Comparison of ENCODE assay signal across 8 cellular contexts in the genomic region with DNA sequence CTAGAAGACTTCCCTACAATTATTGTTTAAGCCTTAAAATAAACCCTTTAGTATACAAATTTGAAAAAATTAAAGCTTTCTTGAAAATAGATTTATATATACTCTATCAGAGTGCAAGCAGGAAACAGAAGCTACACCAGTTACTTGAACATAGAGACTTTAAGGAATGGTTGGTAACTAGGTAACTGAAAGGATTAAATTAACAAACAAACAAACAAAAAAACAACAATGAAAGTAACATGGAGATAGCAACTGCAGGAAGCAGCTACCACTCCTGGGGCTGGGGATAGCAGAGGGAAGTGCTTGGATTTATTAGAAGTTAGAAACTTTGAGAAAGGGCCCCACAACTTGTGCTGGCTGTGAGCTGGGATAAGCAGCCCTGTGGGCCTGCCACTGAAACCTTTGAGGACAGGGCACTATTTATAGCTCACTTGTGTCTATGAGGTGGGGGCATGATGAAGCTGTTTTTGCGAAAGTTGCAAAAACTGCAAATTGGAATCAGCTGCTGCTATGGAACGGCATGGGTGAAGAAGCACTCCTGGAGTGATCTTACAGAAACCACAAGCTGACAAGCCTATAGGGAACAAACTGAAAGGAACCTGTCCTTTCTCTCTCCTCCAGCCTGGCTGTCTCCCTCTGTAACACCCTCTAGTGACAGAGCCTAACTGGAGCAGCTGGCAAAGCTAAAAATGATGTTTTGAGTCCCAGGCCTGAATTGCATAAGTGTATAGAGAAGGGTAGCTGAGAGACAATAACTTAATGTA.
DNase-seq lines count a peak whose midpoint lies in the region; ATAC-seq and TF ChIP-seq lines count a peak whose summit lies in the region.

No MANE protein-coding gene starts in this region.

- peak overlapping the region; percentile 29 for H3K4me3 ChIP-seq in Loucy (ENCODE audit: low read length, poor library complexity, severe bottlenecking)
- H3K4me3 ChIP-seq in upper lobe of left lung = no peak overlapping the region

- TF ChIP-seq CTCF in Loucy (conservative IDR thresholded peaks at IDR 0.05; ENCODE audit: low read length) (peak; percentile 58), upper lobe of left lung (IDR thresholded peaks at IDR 0.05) (peak in 1 of 6 experiments; percentile 19)

- peak; percentile 59 to 63 for ATAC-seq in upper lobe of left lung (ENCODE audit: low FRiP score in 2 of 2)

- H4K20me1 ChIP-seq in Loucy (ENCODE audit: insufficient read depth, low read length, poor library complexity, severe bottlenecking) = no peaks in the 10 kb centered on the region

- no peaks in the 10 kb centered on the region for H3F3A ChIP-seq in Loucy (ENCODE audit: low read depth)

- no peaks in the 10 kb centered on the region for H3K79me2 ChIP-seq in Loucy (ENCODE audit: insufficient read depth, low read length)

- H3K27me3 ChIP-seq in Loucy (ENCODE audit: insufficient read depth, low read length, poor library complexity, severe bottlenecking) (no peaks in the 10 kb centered on the region), upper lobe of left lung (no peaks in the 10 kb centered on the region)

- peak overlapping the region in 2 of 4 donors; percentile 40 to 55 for H3K27ac ChIP-seq in upper lobe of left lung

- TF ChIP-seq EP300 in upper lobe of left lung (IDR thresholded peaks at IDR 0.05) = no peak

- H3K4me1 ChIP-seq in Loucy (ENCODE audit: insufficient read depth, low read length, poor library complexity, severe bottlenecking) (peaks cover 17% of the 10 kb centered on the region), upper lobe of left lung (peaks cover 0 to 6% (median 2%) of the 10 kb centered on the region in 4 donors)

- H3K9me2 ChIP-seq in Loucy (replicated peaks; ENCODE audit: low read depth, low read length) = no peaks in the 10 kb centered on the region

- peak overlapping the region; percentile 41 for H3K4me2 ChIP-seq in Loucy (ENCODE audit: low read depth, low read length, poor library complexity, severe bottlenecking)

- DNase-seq in NCI-H1092 (lab: John Stamatoyannopoulos, UW) (peak; percentile 1), NCI-H1092 treated with DMSO at 0.1 percent for 48 hours (lab: John Stamatoyannopoulos, UW) (no peak), H4 (ENCODE audit: low spot score) (peak; percentile 31), astrocyte of the hippocampus (ENCODE audit: low read depth, low spot score) (peak; percentile 26), iPS-NIHi11 (ENCODE audit: low spot score) (peak; percentile 58), upper lobe of left lung (no peak), NCI-H187 (lab: John Stamatoyannopoulos, UW) (no peak)

- H3K36me3 ChIP-seq in Loucy (ENCODE audit: insufficient read depth, low read length) (no peaks in the 10 kb centered on the region), upper lobe of left lung (no peaks in the 10 kb centered on the region)

- H2AFZ ChIP-seq in Loucy (ENCODE audit: low read length) = peak overlapping the region; percentile 41; the same call in 1 of the 2 replicates

- no peak for TF ChIP-seq POLR2A in upper lobe of left lung (IDR thresholded peaks at IDR 0.05)

- H3K9ac ChIP-seq in Loucy (ENCODE audit: low read depth, low read length, poor library complexity, severe bottlenecking) = no peak overlapping the region

- WGBS in upper lobe of left lung, 2 donors = 16 to 19% methylated on average over 2 of the region's 2 CpGs

- H3K9me3 ChIP-seq in Loucy (ENCODE audit: insufficient read depth, low read depth, low read length) (no peaks in the 10 kb centered on the region), upper lobe of left lung (no peaks in the 10 kb centered on the region)

Comparison
In these comparisons a context has a peak if more than half of its experiments do, and no peak if none do; other contexts are left out.
1. DNase-seq: peak in NCI-H1092 (single experiment), H4 (single experiment), astrocyte of the hippocampus (single experiment) and iPS-NIHi11 (single experiment); none in NCI-H1092 treated with DMSO at 0.1 percent for 48 hours (single experiment), upper lobe of left lung (0 of 2) and NCI-H187 (0 of 2).